15 cellular contexts compared by ENCODE assay signal in genomic region chr2:23411752-23412431, GRCh38. TPM values are rescaled to one million over a fixed set of nuclear protein-coding genes. Genes with fewer than 3 reads are reported as not detected.
DNase-seq lines count a peak whose midpoint lies in the region; ATAC-seq and TF ChIP-seq lines count a peak whose summit lies in the region.
"Had no signal": no experiment of that assay in that cellular context is flagged by ENCODE, and none has a peak within 500 bp of the region (broad histone marks: within the 10 kb centered on the region; RNA-seq: fewer than 3 reads in every experiment).

No MANE protein-coding gene starts in this region.

- H3K9me3 Mint-ChIP-seq in CD4-positive, alpha-beta T cell, result no peaks in the 10 kb centered on the region
- H3K9me3 Mint-ChIP-seq: natural killer cell; stimulated activated effector memory CD8-positive, alpha-beta T cell treated with anti-CD3 and anti-CD28 coated beads, Interleukin-12 subunit alpha, Interleukin-12 subunit beta, amount 100 ng/mL, for 72 hours had no signal

- H3K36me3 ChIP-seq in left lung (no peaks in the 10 kb centered on the region), HAP-1 (replicated peaks) (no peaks in the 10 kb centered on the region)

- H3K9me3 ChIP-seq in AG04450 (ENCODE audit: control insufficient read depth, insufficient read depth, low read length), result no peaks in the 10 kb centered on the region
- no peaks in the 10 kb centered on the region for H3K9me3 ChIP-seq in left lung
- no peaks in the 10 kb centered on the region for H3K9me3 ChIP-seq in HAP-1
- H3K9me3 ChIP-seq in CD4-positive, alpha-beta T cell (ENCODE audit: control insufficient read depth, low read length), result no peaks in the 10 kb centered on the region

- in situ Hi-C loops in HAP-1 (cut with MboI; ENCODE audit: low sequenced_read_pairs), result no loop called here

- H3K4me1 Mint-ChIP-seq in CD4-positive, alpha-beta T cell (ENCODE audit: low read depth), result no peaks in the 10 kb centered on the region
- H3K4me1 Mint-ChIP-seq: natural killer cell; stimulated activated effector memory CD8-positive, alpha-beta T cell treated with anti-CD3 and anti-CD28 coated beads, Interleukin-12 subunit alpha, Interleukin-12 subunit beta, amount 100 ng/mL, for 72 hours had no signal

- H3K27ac ChIP-seq in AG04450 (ENCODE audit: low read depth, low read length) (peak overlapping the region; percentile 91), coronary artery (peak overlapping the region; percentile 15 to 83), left lung (no peak overlapping the region)
- no peak overlapping the region for H3K27ac ChIP-seq in CD4-positive, alpha-beta T cell (ENCODE audit: low read depth, low read length)
- H3K27ac ChIP-seq: dorsolateral prefrontal cortex had no signal

- no peaks in the 10 kb centered on the region for H3K4me1 ChIP-seq in left lung
- H3K4me1 ChIP-seq in HAP-1, result no peaks in the 10 kb centered on the region

- no peaks in the 10 kb centered on the region for H3K27me3 Mint-ChIP-seq in CD4-positive, alpha-beta T cell

- peak; percentile 79 for ATAC-seq in left lung
- no peak for ATAC-seq in CD4-positive, alpha-beta T cell (ENCODE audit: poor library complexity)
- ATAC-seq: natural killer cell; stimulated activated effector memory CD8-positive, alpha-beta T cell treated with anti-CD3 and anti-CD28 coated beads, Interleukin-12 subunit alpha, Interleukin-12 subunit beta, amount 100 ng/mL, for 72 hours had no signal

- H3K27me3 ChIP-seq in AG04450 (ENCODE audit: control insufficient read depth, insufficient read depth, low read length) (peaks cover 2% of the 10 kb centered on the region), left lung (no peaks in the 10 kb centered on the region), HAP-1 (ENCODE audit: low read depth) (no peaks in the 10 kb centered on the region)
- no peaks in the 10 kb centered on the region for H3K27me3 ChIP-seq in CD4-positive, alpha-beta T cell (ENCODE audit: control insufficient read depth, insufficient read depth, low read length)
- H3K27me3 ChIP-seq: dorsolateral prefrontal cortex had no signal

- POLR2A ChIA-PET in AG04450 (lab: Yijun Ruan, JAX), result interaction anchor here (1.2 to 1.3 kb wide), 2 partner anchors 19 to 156 kb away, joined by 3 to 5 read pairs; no protein-coding TSS in a partner anchor
- POLR2A ChIA-PET in CD4-positive, alpha-beta T cell (lab: Charles Lee), result no interaction called here

- H3K4me3 ChIP-seq in AG04450 (ENCODE audit: low read depth, low read length) (no peak overlapping the region), coronary artery (no peak overlapping the region), left lung (no peak overlapping the region), HAP-1 (no peak overlapping the region)
- H3K4me3 ChIP-seq: dorsolateral prefrontal cortex had no signal

- TF ChIP-seq CTCF in AG04450 (IDR thresholded peaks at IDR 0.05; ENCODE audit: low read depth, low read length) (no peak), coronary artery (IDR thresholded peaks at IDR 0.05) (no peak), left lung (IDR thresholded peaks at IDR 0.05) (no peak)
- no peak for TF ChIP-seq CTCF in CD4-positive, alpha-beta T cell (IDR thresholded peaks at IDR 0.05)

- CTCF ChIA-PET in AG04450 (lab: Charles Lee), result no interaction called here
- CTCF ChIA-PET in CD4-positive, alpha-beta T cell (lab: Charles Lee), result no interaction called here

- H3K36me3 Mint-ChIP-seq in CD4-positive, alpha-beta T cell (ENCODE audit: low read depth), result no peaks in the 10 kb centered on the region
- H3K36me3 Mint-ChIP-seq: natural killer cell; stimulated activated effector memory CD8-positive, alpha-beta T cell treated with anti-CD3 and anti-CD28 coated beads, Interleukin-12 subunit alpha, Interleukin-12 subunit beta, amount 100 ng/mL, for 72 hours had no signal

- DNase-seq in AG04450 (ENCODE audit: low read depth, low spot score) (peak; percentile 83), LHCN-M2 (ENCODE audit: low read depth) (peak; percentile 83), coronary artery (ENCODE audit: low spot score) (peak; percentile 77), left lung (no peak), HAP-1 (ENCODE audit: low spot score in 2 of 2) (no peak), NOMO-1 (lab: John Stamatoyannopoulos, UW; ENCODE audit: unreplicated experiment in 2 of 2) (no peak)
- DNase-seq in CD4-positive, alpha-beta T cell, result no peak
- no peak for DNase-seq in activated CD4-positive, CD25-positive, alpha-beta regulatory T cell treated with anti-CD3 and anti-CD28 coated beads, Interleukin-2, amount 50 U/mL, for 72 hours
- DNase-seq: activated effector memory CD4-positive, alpha-beta T cell treated with Interleukin-2 at 50 U/mL for 16 hours; dorsolateral prefrontal cortex; H7; natural killer cell; SHP77; stimulated activated CD4-positive, alpha-beta T cell treated with anti-CD3 and anti-CD28 coated beads, Interleukin-15, amount 100 ng/mL, for 24 hours had no signal

- intact Hi-C loops in left lung (cut with DNase I), result no loop called here
- intact Hi-C loops in CD4-positive, alpha-beta T cell (cut with DNase I, micrococcal nuclease), result no loop called here

- no peak overlapping the region for H3K4me3 Mint-ChIP-seq in CD4-positive, alpha-beta T cell
- H3K4me3 Mint-ChIP-seq: natural killer cell; stimulated activated effector memory CD8-positive, alpha-beta T cell treated with anti-CD3 and anti-CD28 coated beads, Interleukin-12 subunit alpha, Interleukin-12 subunit beta, amount 100 ng/mL, for 72 hours had no signal

- no peak overlapping the region for H3K27ac Mint-ChIP-seq in CD4-positive, alpha-beta T cell
- H3K27ac Mint-ChIP-seq: natural killer cell; stimulated activated effector memory CD8-positive, alpha-beta T cell treated with anti-CD3 and anti-CD28 coated beads, Interleukin-12 subunit alpha, Interleukin-12 subunit beta, amount 100 ng/mL, for 72 hours had no signal

RNA-seq across cellular contexts. Expression of gene KLHL29, which starts 26.9 kb away (rescaled TPM):
- polyA plus RNA-seq in AG04450 (2011; rRNA removed), result 3.6 and 4.9 TPM in 2 replicates
- polyA minus RNA-seq in AG04450 (2011; rRNA and poly(A)+ RNA removed), result 4.4 and 5.4 TPM in 2 replicates
- total RNA-seq in LHCN-M2 (2014; rRNA removed), result 3.2 and 5.2 TPM in 2 replicates
- polyA plus RNA-seq in LHCN-M2 (2012), result 1.8 TPM
- total RNA-seq in left lung, result 10 to 100 TPM in 1 of 2 donors, 1 to 10 TPM in 1; 9.5 to 10.5 TPM
- 1 to 10 TPM; 2.5 to 2.7 TPM for total RNA-seq in CD4-positive, alpha-beta T cell

Comparison
In these comparisons a context has a peak if more than half of its experiments do, and no peak if none do; other contexts are left out.
1. DNase-seq: peak in AG04450 (single experiment), LHCN-M2 (single experiment) and coronary artery (single experiment); none in left lung (0 of 2), HAP-1 (0 of 2), CD4-positive, alpha-beta T cell (0 of 10), NOMO-1 (0 of 2) and activated CD4-positive, CD25-positive, alpha-beta regulatory T cell treated with anti-CD3 and anti-CD28 coated beads, Interleukin-2, amount 50 U/mL, for 72 hours (single experiment).
2. H3K27ac ChIP-seq: peak in AG04450 (single experiment) and coronary artery (2 of 2); none in left lung (0 of 2) and CD4-positive, alpha-beta T cell (single experiment).